In genomic region chr19:18659281-18660050, GRCh38 we compare ENCODE assay signal across 10 cellular contexts. TPM values are rescaled to one million over a fixed set of nuclear protein-coding genes. Genes with fewer than 3 reads are reported as not detected.
A peak's percentile ranks its signal among the peaks of the same experiment; 100 is the strongest.
DNase-seq lines count a peak whose midpoint lies in the region; ATAC-seq, FAIRE-seq and TF ChIP-seq lines count a peak whose summit lies in the region.
"Had no signal": no experiment of that assay in that cellular context is flagged by ENCODE, and none has a peak within 500 bp of the region (broad histone marks: within the 10 kb centered on the region; RNA-seq: fewer than 3 reads in every experiment).

No MANE protein-coding gene starts in this region.

- no peaks in the 10 kb centered on the region for H3K9me3 ChIP-seq in left lung

- TF ChIP-seq CTCF in HFFc6 (IDR thresholded peaks at IDR 0.05) (no peak), left lung (IDR thresholded peaks at IDR 0.05) (no peak)

- peaks cover 0 to 3% of the 10 kb centered on the region in 2 donors for H3K36me3 ChIP-seq in left lung

- H3K4me1 Mint-ChIP-seq in HFFc6 (ENCODE audit: low read depth), result peaks cover 54% of the 10 kb centered on the region

- H3K27me3 Mint-ChIP-seq in HFFc6 (ENCODE audit: insufficient read depth), result peaks cover 2% of the 10 kb centered on the region
- H3K27me3 Mint-ChIP-seq: natural killer cell treated with Interleukin-12 subunit alpha and Interleukin-12 subunit beta and Interleukin-15 and Interleukin-18, amount 100 ng/mL, for 72 hours had no signal

- no peaks in the 10 kb centered on the region for H3K27me3 ChIP-seq in left lung

- FAIRE-seq in GM12892 (lab: Jason Lieb, UNC), result no peak
- FAIRE-seq: endothelial cell of umbilical vein had no signal

- no peaks in the 10 kb centered on the region for H3K36me3 Mint-ChIP-seq in HFFc6 (ENCODE audit: low read depth)
- H3K36me3 Mint-ChIP-seq: natural killer cell treated with Interleukin-12 subunit alpha and Interleukin-12 subunit beta and Interleukin-15 and Interleukin-18, amount 100 ng/mL, for 72 hours had no signal

- intact Hi-C loops in left lung (cut with DNase I), result no loop called here

- H3K27ac ChIP-seq in angular gyrus (ENCODE audit: low read depth, low read length) (peak overlapping the region; percentile 74), left lung (peak overlapping the region; percentile 30 to 53), temporal lobe (ENCODE audit: low read depth, low read length) (peak overlapping the region; percentile 76)

- no peak for TF ChIP-seq POLR2A in GM12892 (IDR thresholded peaks at IDR 0.05; ENCODE audit: low read depth, low read length)

- H3K4me1 ChIP-seq in left lung, result peaks cover 10 to 22% of the 10 kb centered on the region in 2 donors

- peak overlapping the region; percentile 92 for H3K27ac Mint-ChIP-seq in HFFc6
- H3K27ac Mint-ChIP-seq: natural killer cell treated with Interleukin-12 subunit alpha and Interleukin-12 subunit beta and Interleukin-15 and Interleukin-18, amount 100 ng/mL, for 72 hours had no signal

- H3K4me3 ChIP-seq in left lung, result no peak overlapping the region

- no peak for DNase-seq in HFFc6
- DNase-seq in left lung, result no peak
- no peak for DNase-seq in NK-92 (lab: John Stamatoyannopoulos, UW; ENCODE audit: unreplicated experiment)
- DNase-seq in GM12892 (ENCODE audit: insufficient read length), result no peak
- no peak for DNase-seq in KG1 (lab: John Stamatoyannopoulos, UW)

- peak overlapping the region; percentile 74; the same call in 1 of the 2 replicates for H3K4me3 Mint-ChIP-seq in HFFc6
- H3K4me3 Mint-ChIP-seq: natural killer cell treated with Interleukin-12 subunit alpha and Interleukin-12 subunit beta and Interleukin-15 and Interleukin-18, amount 100 ng/mL, for 72 hours had no signal

- ATAC-seq in left lung, result peak; percentile 30
- ATAC-seq: natural killer cell treated with Interleukin-12 subunit alpha and Interleukin-12 subunit beta and Interleukin-15 and Interleukin-18, amount 100 ng/mL, for 72 hours had no signal

- H3K9me3 Mint-ChIP-seq in HFFc6, result no peaks in the 10 kb centered on the region
- H3K9me3 Mint-ChIP-seq: natural killer cell treated with Interleukin-12 subunit alpha and Interleukin-12 subunit beta and Interleukin-15 and Interleukin-18, amount 100 ng/mL, for 72 hours had no signal

RNA-seq across cellular contexts. Expression of gene KLHL26, which starts 22.6 kb away (rescaled TPM):
- 1 to 10 TPM; 3.6 to 9.3 (median 7.4) TPM for total RNA-seq in HFFc6 (2021; fragmentation: NEBNext Ultra II Directional; extraction: Animal tissue kit (Norgen Biotek cat#: 25700))
- total RNA-seq in left lung (10 to 100 TPM in 1 of 2 donors, 1 to 10 TPM in 1; 9.0 to 10.4 TPM), temporal lobe (8.6 TPM)
- 1.5 TPM for polyA plus RNA-seq in GM12892 (2012; ENCODE audit: missing spikeins)

RNA-seq across cellular contexts. Expression of gene CRTC1, which starts 24.0 kb away (rescaled TPM):
- total RNA-seq in HFFc6 (2021; fragmentation: NEBNext Ultra II Directional; extraction: Animal tissue kit (Norgen Biotek cat#: 25700)), result 10 to 100 TPM; 11.8 to 14.5 (median 13.4) TPM
- total RNA-seq in left lung (10 to 100 TPM; 11.3 to 13.8 TPM), temporal lobe (13.3 TPM)
- 0.66 TPM for polyA plus RNA-seq in GM12892 (2012; ENCODE audit: missing spikeins)

RNA-seq across cellular contexts. Expression of gene TMEM59L, which starts 46.8 kb away (rescaled TPM):
- total RNA-seq in HFFc6 (2021; fragmentation: NEBNext Ultra II Directional; extraction: Animal tissue kit (Norgen Biotek cat#: 25700)), result 1 to 10 TPM; 1.7 to 4.3 (median 3.2) TPM
- total RNA-seq in left lung, result 1 to 10 TPM; 1.6 to 4.9 TPM
- total RNA-seq in temporal lobe, result 42.0 TPM
- not detected for polyA plus RNA-seq in GM12892 (2012; ENCODE audit: missing spikeins)
- total RNA-seq: activated CD8-positive, alpha-beta memory T cell treated with anti-CD3 and anti-CD28 coated beads for 36 hours; natural killer cell treated with Interleukin-12 subunit alpha and Interleukin-12 subunit beta and Interleukin-15 and Interleukin-18, amount 100 ng/mL, for 72 hours had no signal

RNA-seq across cellular contexts. Expression of gene CRLF1, which starts 52.9 kb away (rescaled TPM):
- 1 to 10 TPM; 1.6 to 4.1 (median 2.4) TPM for total RNA-seq in HFFc6 (2021; fragmentation: NEBNext Ultra II Directional; extraction: Animal tissue kit (Norgen Biotek cat#: 25700))
- total RNA-seq in left lung (10 to 100 TPM; 22.5 to 44.7 TPM), temporal lobe (3.9 TPM)
- polyA plus RNA-seq in GM12892 (2012; ENCODE audit: missing spikeins), result 5.7 TPM
- total RNA-seq: endothelial cell of umbilical vein; natural killer cell treated with Interleukin-12 subunit alpha and Interleukin-12 subunit beta and Interleukin-15 and Interleukin-18, amount 100 ng/mL, for 72 hours had no signal
